Comparison of ENCODE assay signal across 14 cellular contexts in genomic region chr6:104689551-104690205, GRCh38.
DNase-seq lines count a peak whose midpoint lies in the region; ATAC-seq, FAIRE-seq and TF ChIP-seq lines count a peak whose summit lies in the region.
"Had no signal": no experiment of that assay in that cellular context is flagged by ENCODE, and none has a peak within 500 bp of the region (broad histone marks: within the 10 kb centered on the region; RNA-seq: fewer than 3 reads in every experiment).

No MANE protein-coding gene starts in this region.

- DNase-seq in D341Med (ENCODE audit: low spot score) (peak; percentile 70), bronchial epithelial cell (ENCODE audit: low read depth) (peak; percentile 71), keratinocyte (ENCODE audit: low read depth, low spot score) (no peak), NCI-H146 (lab: John Stamatoyannopoulos, UW) (no peak), glutamatergic neuron (no peak), inferior parietal cortex (ENCODE audit: extremely low spot score) (no peak)
- DNase-seq: effector memory CD8-positive, alpha-beta T cell; MV-4-11 had no signal

- peaks cover 4% of the 10 kb centered on the region for H3K4me1 Mint-ChIP-seq in glutamatergic neuron (ENCODE audit: low read depth, unreplicated experiment)
- H3K4me1 Mint-ChIP-seq: stimulated activated memory B cell treated with anti-CD40 and anti-IgM and Interleukin-4, amounts not matched to agents 10 μg/mL and 1 μg/mL and 100 μg/mL, for 72 hours had no signal

- H3K9ac ChIP-seq in Loucy (ENCODE audit: low read depth, low read length, poor library complexity, severe bottlenecking) (no peak overlapping the region), keratinocyte (ENCODE audit: control insufficient read depth, extremely low read depth, insufficient read depth, low read length) (no peak overlapping the region)

- H3K9me1 ChIP-seq in keratinocyte (ENCODE audit: control insufficient read depth, extremely low read depth, insufficient read depth, low read length) = no peaks in the 10 kb centered on the region

- H3K4me3 ChIP-seq in Loucy (ENCODE audit: low read length, poor library complexity, severe bottlenecking) (no peak overlapping the region), bronchial epithelial cell (ENCODE audit: low read depth, low read length) (no peak overlapping the region), keratinocyte (ENCODE audit: control insufficient read depth in 2 of 3, extremely low read depth in 1 of 3, insufficient read depth in 2 of 3, low read depth in 1 of 3, low read length in 3 of 3) (no peak overlapping the region)

- H3K36me3 ChIP-seq in Loucy (ENCODE audit: insufficient read depth, low read length) (no peaks in the 10 kb centered on the region), bronchial epithelial cell (ENCODE audit: control insufficient read depth, insufficient read depth, low read length) (no peaks in the 10 kb centered on the region), keratinocyte (ENCODE audit: control insufficient read depth in 2 of 2, extremely low read depth in 1 of 2, insufficient read depth in 2 of 2, low read length in 2 of 2) (no peaks in the 10 kb centered on the region)

- H4K20me1 ChIP-seq in Loucy (ENCODE audit: insufficient read depth, low read length, poor library complexity, severe bottlenecking) = no peaks in the 10 kb centered on the region
- H4K20me1 ChIP-seq in keratinocyte (ENCODE audit: control insufficient read depth, extremely low read depth, insufficient read depth, low read length) = no peaks in the 10 kb centered on the region

- H3K9me3 ChIP-seq in Loucy (ENCODE audit: insufficient read depth, low read depth, low read length) (no peaks in the 10 kb centered on the region), keratinocyte (ENCODE audit: control insufficient read depth, low read depth, low read length) (no peaks in the 10 kb centered on the region)

- no peaks in the 10 kb centered on the region for H3F3A ChIP-seq in Loucy (ENCODE audit: low read depth)

- H3K79me2 ChIP-seq in Loucy (ENCODE audit: insufficient read depth, low read length) (no peaks in the 10 kb centered on the region), keratinocyte (ENCODE audit: control insufficient read depth, insufficient read depth, low read length) (no peaks in the 10 kb centered on the region)

- H3K27me3 ChIP-seq in Loucy (ENCODE audit: insufficient read depth, low read length, poor library complexity, severe bottlenecking) (no peaks in the 10 kb centered on the region), bronchial epithelial cell (ENCODE audit: control insufficient read depth, insufficient read depth, low read length) (no peaks in the 10 kb centered on the region), keratinocyte (ENCODE audit: control insufficient read depth, extremely low read depth, insufficient read depth, low read length) (no peaks in the 10 kb centered on the region)

- H3K4me1 ChIP-seq in Loucy (ENCODE audit: insufficient read depth, low read length, poor library complexity, severe bottlenecking) = peaks cover 26% of the 10 kb centered on the region
- peaks cover 8% of the 10 kb centered on the region for H3K4me1 ChIP-seq in keratinocyte (ENCODE audit: control insufficient read depth, extremely low read depth, insufficient read depth, low read length)

- no peak overlapping the region for H3K27ac ChIP-seq in keratinocyte (ENCODE audit: control insufficient read depth, insufficient read depth, low read length)

- H3K9me3 Mint-ChIP-seq in glutamatergic neuron (ENCODE audit: unreplicated experiment) = no peaks in the 10 kb centered on the region
- H3K9me3 Mint-ChIP-seq: effector memory CD8-positive, alpha-beta T cell had no signal

- ATAC-seq in HG03565 (IDR thresholded peaks at IDR 0.05; ENCODE audit: unreplicated experiment) = no peak
- ATAC-seq: effector memory CD8-positive, alpha-beta T cell; stimulated activated memory B cell treated with anti-CD40 and anti-IgM and Interleukin-4, amounts not matched to agents 10 μg/mL and 1 μg/mL and 100 μg/mL, for 72 hours had no signal

- H3K27ac Mint-ChIP-seq in glutamatergic neuron (ENCODE audit: unreplicated experiment) = no peak overlapping the region
- H3K27ac Mint-ChIP-seq: activated naive CD8-positive, alpha-beta T cell; effector memory CD8-positive, alpha-beta T cell; mesothelial cell of epicardium; progenitor cell of endocrine pancreas; stimulated activated memory B cell treated with anti-CD40 and anti-IgM and Interleukin-4, amounts not matched to agents 10 μg/mL and 1 μg/mL and 100 μg/mL, for 72 hours had no signal

- H3K4me3 Mint-ChIP-seq in glutamatergic neuron (ENCODE audit: unreplicated experiment) = no peak overlapping the region
- H3K4me3 Mint-ChIP-seq: activated naive CD8-positive, alpha-beta T cell; effector memory CD8-positive, alpha-beta T cell; mesothelial cell of epicardium; stimulated activated memory B cell treated with anti-CD40 and anti-IgM and Interleukin-4, amounts not matched to agents 10 μg/mL and 1 μg/mL and 100 μg/mL, for 72 hours had no signal

- no peak for FAIRE-seq in bronchial epithelial cell (lab: Jason Lieb, UNC)
- peak; percentile 75 for FAIRE-seq in keratinocyte (lab: Jason Lieb, UNC)

- H3K9me2 ChIP-seq in Loucy (replicated peaks; ENCODE audit: low read depth, low read length) = no peaks in the 10 kb centered on the region

- H2AFZ ChIP-seq in Loucy (ENCODE audit: low read length) (peak overlapping the region; percentile 13; the same call in 1 of the 2 replicates), keratinocyte (ENCODE audit: control insufficient read depth, low read length) (no peak overlapping the region)

- dilution Hi-C loops in keratinocyte (cut with MboI; ENCODE audit: extremely low pct_ligation_motif_present, low sequenced_read_pairs) = no loop called here

- H3K4me2 ChIP-seq in Loucy (ENCODE audit: low read depth, low read length, poor library complexity, severe bottlenecking) (no peak overlapping the region), keratinocyte (ENCODE audit: control insufficient read depth, extremely low read depth, insufficient read depth, low read depth, low read length) (no peak overlapping the region)

- TF ChIP-seq CTCF in Loucy (conservative IDR thresholded peaks at IDR 0.05; ENCODE audit: low read length) (no peak), bronchial epithelial cell (IDR thresholded peaks at IDR 0.05; ENCODE audit: insufficient read depth, low read length, severe bottlenecking) (no peak), keratinocyte (optimal IDR thresholded peaks at IDR 0.05 in 1 of 3, IDR thresholded peaks at IDR 0.05 in 1 of 3, conservative IDR thresholded peaks at IDR 0.05 in 1 of 3; ENCODE audit: extremely low read depth in 1 of 3, insufficient read depth in 2 of 3, low read length in 3 of 3) (no peak), glutamatergic neuron (IDR thresholded peaks at IDR 0.05; ENCODE audit: partially characterized antibody, unreplicated experiment) (no peak)

- H3K27me3 Mint-ChIP-seq in glutamatergic neuron (ENCODE audit: unreplicated experiment) = peaks cover 2% of the 10 kb centered on the region
- H3K27me3 Mint-ChIP-seq: activated naive CD8-positive, alpha-beta T cell; effector memory CD8-positive, alpha-beta T cell; progenitor cell of endocrine pancreas had no signal

- no peaks in the 10 kb centered on the region for H3K36me3 Mint-ChIP-seq in glutamatergic neuron (ENCODE audit: unreplicated experiment)
- H3K36me3 Mint-ChIP-seq: activated naive CD8-positive, alpha-beta T cell; stimulated activated memory B cell treated with anti-CD40 and anti-IgM and Interleukin-4, amounts not matched to agents 10 μg/mL and 1 μg/mL and 100 μg/mL, for 72 hours had no signal

Comparison
In these comparisons a context has a peak if more than half of its experiments do, and no peak if none do; other contexts are left out.
1. DNase-seq: peak in D341Med (single experiment) and bronchial epithelial cell (single experiment); none in keratinocyte (single experiment), NCI-H146 (single experiment), glutamatergic neuron (single experiment) and inferior parietal cortex (single experiment).